1 cellular context compared by ENCODE assay signal in the genomic region with DNA sequence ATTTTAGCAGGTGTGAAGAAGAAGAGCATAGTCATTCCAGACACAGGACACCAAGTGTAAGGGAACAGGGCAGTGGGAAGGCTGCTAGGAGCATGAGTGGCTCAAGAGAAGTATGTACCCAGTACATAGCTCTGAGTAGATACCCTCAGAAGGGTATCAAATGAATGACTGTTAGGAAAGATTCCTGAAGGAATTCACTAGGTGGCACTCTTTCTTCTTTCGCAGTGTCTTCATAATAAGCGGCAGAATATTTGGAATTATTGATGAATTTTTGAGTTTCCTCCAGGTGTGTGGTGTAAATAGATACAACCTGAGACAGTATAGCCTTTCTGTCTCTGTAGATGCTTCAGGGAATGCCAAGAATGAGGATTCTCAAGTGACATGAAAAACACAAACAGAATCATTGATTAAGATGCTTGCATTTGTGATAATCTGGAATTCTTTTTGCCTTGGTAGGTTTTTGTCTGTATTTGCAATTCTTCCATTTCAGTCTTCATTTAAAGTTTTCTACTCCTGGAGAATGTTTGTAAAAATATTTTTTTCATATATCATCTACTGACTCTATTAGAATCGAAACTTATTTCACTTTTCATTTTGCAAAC.
TF ChIP-seq lines count a peak whose summit lies in the region.

No MANE protein-coding gene starts in this region.

TF ChIP-seq in GM23338, 12 proteins besides CTCF, POLR2A, EP300 and RAD21 (continued from another document):
- TF ChIP-seq, protein P1, sequence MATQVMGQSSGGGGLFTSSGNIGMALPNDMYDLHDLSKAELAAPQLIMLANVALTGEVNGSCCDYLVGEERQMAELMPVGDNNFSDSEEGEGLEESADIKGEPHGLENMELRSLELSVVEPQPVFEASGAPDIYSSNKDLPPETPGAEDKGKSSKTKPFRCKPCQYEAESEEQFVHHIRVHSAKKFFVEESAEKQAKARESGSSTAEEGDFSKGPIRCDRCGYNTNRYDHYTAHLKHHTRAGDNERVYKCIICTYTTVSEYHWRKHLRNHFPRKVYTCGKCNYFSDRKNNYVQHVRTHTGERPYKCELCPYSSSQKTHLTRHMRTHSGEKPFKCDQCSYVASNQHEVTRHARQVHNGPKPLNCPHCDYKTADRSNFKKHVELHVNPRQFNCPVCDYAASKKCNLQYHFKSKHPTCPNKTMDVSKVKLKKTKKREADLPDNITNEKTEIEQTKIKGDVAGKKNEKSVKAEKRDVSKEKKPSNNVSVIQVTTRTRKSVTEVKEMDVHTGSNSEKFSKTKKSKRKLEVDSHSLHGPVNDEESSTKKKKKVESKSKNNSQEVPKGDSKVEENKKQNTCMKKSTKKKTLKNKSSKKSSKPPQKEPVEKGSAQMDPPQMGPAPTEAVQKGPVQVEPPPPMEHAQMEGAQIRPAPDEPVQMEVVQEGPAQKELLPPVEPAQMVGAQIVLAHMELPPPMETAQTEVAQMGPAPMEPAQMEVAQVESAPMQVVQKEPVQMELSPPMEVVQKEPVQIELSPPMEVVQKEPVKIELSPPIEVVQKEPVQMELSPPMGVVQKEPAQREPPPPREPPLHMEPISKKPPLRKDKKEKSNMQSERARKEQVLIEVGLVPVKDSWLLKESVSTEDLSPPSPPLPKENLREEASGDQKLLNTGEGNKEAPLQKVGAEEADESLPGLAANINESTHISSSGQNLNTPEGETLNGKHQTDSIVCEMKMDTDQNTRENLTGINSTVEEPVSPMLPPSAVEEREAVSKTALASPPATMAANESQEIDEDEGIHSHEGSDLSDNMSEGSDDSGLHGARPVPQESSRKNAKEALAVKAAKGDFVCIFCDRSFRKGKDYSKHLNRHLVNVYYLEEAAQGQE (IDR thresholded peaks at IDR 0.05; ENCODE audit: unreplicated experiment): no peak
- no peak for TF ChIP-seq NANOG (IDR thresholded peaks at IDR 0.05; ENCODE audit: borderline replicate concordance)
